In genomic region chr1:150578278-150579109, GRCh38 we compare ENCODE assay signal across 8 cellular contexts. TPM values are rescaled to one million over a fixed set of nuclear protein-coding genes. Genes with fewer than 3 reads are reported as not detected.
DNase-seq lines count a peak whose midpoint lies in the region; ATAC-seq and TF ChIP-seq lines count a peak whose summit lies in the region.

No MANE protein-coding gene starts in this region.

- H3K27me3 ChIP-seq in HL-60 (ENCODE audit: insufficient read depth, poor library complexity, severe bottlenecking), result no peaks in the 10 kb centered on the region
- no peaks in the 10 kb centered on the region for H3K27me3 ChIP-seq in Peyer's patch
- no peaks in the 10 kb centered on the region for H3K27me3 ChIP-seq in ascending aorta
- H3K27me3 ChIP-seq in rectal smooth muscle tissue (ENCODE audit: control insufficient read depth, insufficient read depth, low read length), result no peaks in the 10 kb centered on the region

- peaks cover 0 to 31% (median 10%) of the 10 kb centered on the region in 4 donors for H3K4me1 ChIP-seq in Peyer's patch
- H3K4me1 ChIP-seq in ascending aorta, result peaks cover 0 to 17% of the 10 kb centered on the region in 2 donors
- H3K4me1 ChIP-seq in rectal smooth muscle tissue (ENCODE audit: control insufficient read depth, insufficient read depth, low read length), result peaks cover 23% of the 10 kb centered on the region

- H3K9ac ChIP-seq in rectal smooth muscle tissue (ENCODE audit: low read length), result peak overlapping the region; percentile 71

- peaks cover 0 to 48% (median 0%) of the 10 kb centered on the region in 3 donors for H3K36me3 ChIP-seq in Peyer's patch
- H3K36me3 ChIP-seq in ascending aorta, result peaks cover 34 to 58% of the 10 kb centered on the region in 2 donors
- H3K36me3 ChIP-seq in rectal smooth muscle tissue (ENCODE audit: control insufficient read depth, insufficient read depth, low read length), result peaks cover 27% of the 10 kb centered on the region

- DNase-seq in DMS79 (lab: John Stamatoyannopoulos, UW) (peak; percentile 65), HL-60 (ENCODE audit: low read depth in 1 of 2, low spot score in 1 of 2) (peak; percentile 15 to 70), Peyer's patch (peak in 2 of 3 donors; percentile 68 to 73), ascending aorta (ENCODE audit: low spot score in 2 of 2) (peak in 1 of 2 donors; percentile 81), hepatic stellate cell (ENCODE audit: low spot score) (peak; percentile 60)

- H3K9me3 ChIP-seq in Peyer's patch (no peaks in the 10 kb centered on the region), ascending aorta (no peaks in the 10 kb centered on the region)

- TF ChIP-seq POLR2A in Peyer's patch (IDR thresholded peaks at IDR 0.05), result peak in 1 of 2 donors; percentile 31

- intact Hi-C loops in ascending aorta (cut with DNase I), result loop anchor here (1.0 to 2.0 kb wide), 3 partner anchors 17 to 42 kb away; no protein-coding TSS in a partner anchor

- TF ChIP-seq CTCF in HL-60 (IDR thresholded peaks at IDR 0.05; ENCODE audit: insufficient read depth, low read length) (no peak), Peyer's patch (IDR thresholded peaks at IDR 0.05) (no peak), ascending aorta (IDR thresholded peaks at IDR 0.05) (no peak)

- H3K4me3 ChIP-seq in HL-60 (replicated peaks; ENCODE audit: insufficient read depth, low read length) (peak overlapping the region; percentile 93), Peyer's patch (peak overlapping the region; percentile 81 to 99 (median 88)), ascending aorta (peak overlapping the region; percentile 93 to 94), rectal smooth muscle tissue (ENCODE audit: low read length) (peak overlapping the region; percentile 75)

- ATAC-seq in HG03521 (IDR thresholded peaks at IDR 0.05; ENCODE audit: unreplicated experiment), result no peak
- no peak for ATAC-seq in HG02840 (IDR thresholded peaks at IDR 0.05; ENCODE audit: low FRiP score, unreplicated experiment)

- H3K27ac ChIP-seq in HL-60 (replicated peaks) (peak overlapping the region; percentile 99), Peyer's patch (peak overlapping the region; percentile 97 to 100 (median 100)), ascending aorta (peak overlapping the region; percentile 98 to 100), rectal smooth muscle tissue (ENCODE audit: low read depth, low read length) (peak overlapping the region; percentile 99)

RNA-seq across cellular contexts. Expression of gene MCL1, which starts 0.9 kb away (rescaled TPM):
- total RNA-seq in Peyer's patch (100 to 1,000 TPM; 102 to 154 (median 140) TPM), ascending aorta (394 TPM)

RNA-seq across cellular contexts. Expression of gene ADAMTSL4, which starts 29.3 kb away (rescaled TPM):
- total RNA-seq in Peyer's patch (10 to 100 TPM in 3 of 4 donors, 1 to 10 TPM in 1; 2.3 to 28.9 (median 15.3) TPM), ascending aorta (85.3 TPM)

RNA-seq across cellular contexts. Expression of gene ENSA, which starts 50.9 kb away (rescaled TPM):
- total RNA-seq in Peyer's patch (100 to 1,000 TPM; 173 to 231 (median 206) TPM), ascending aorta (138 TPM)
